ENCODE assay signal across 8 cellular contexts in genomic region chr2:156341482-156342251, GRCh38. TPM values are rescaled to one million over a fixed set of nuclear protein-coding genes. Genes with fewer than 3 reads are reported as not detected.
DNase-seq lines count a peak whose midpoint lies in the region; ATAC-seq and TF ChIP-seq lines count a peak whose summit lies in the region.

No MANE protein-coding gene starts in this region.

- H3K4me3 ChIP-seq in NT2/D1 (ENCODE audit: insufficient read length, low read depth): peak overlapping the region; percentile 78

- ATAC-seq in GM21367 (IDR thresholded peaks at IDR 0.05; ENCODE audit: unreplicated experiment): peak; percentile 81

- peaks cover 8% of the 10 kb centered on the region for H3K27me3 Mint-ChIP-seq in endothelial cell (ENCODE audit: unreplicated experiment)

- H3K4me1 Mint-ChIP-seq in endothelial cell (ENCODE audit: unreplicated experiment): peaks cover 4% of the 10 kb centered on the region

- no peaks in the 10 kb centered on the region for H3K9me3 Mint-ChIP-seq in endothelial cell (ENCODE audit: unreplicated experiment)

- peak overlapping the region; percentile 91 for H3K9ac ChIP-seq in NT2/D1 (ENCODE audit: insufficient read length, low read depth)

- TF ChIP-seq CTCF in endothelial cell (IDR thresholded peaks at IDR 0.05; ENCODE audit: unreplicated experiment): no peak

- no peaks in the 10 kb centered on the region for H3K9me3 ChIP-seq in NT2/D1 (ENCODE audit: insufficient read depth, low read length)

- H3K27me3 ChIP-seq in NT2/D1 (ENCODE audit: insufficient read depth, insufficient read length): peaks cover 33% of the 10 kb centered on the region

- H3K36me3 ChIP-seq in NT2/D1 (ENCODE audit: insufficient read depth, insufficient read length, low read length): no peaks in the 10 kb centered on the region

- H3K4me1 ChIP-seq in NT2/D1 (ENCODE audit: insufficient read depth, insufficient read length): no peaks in the 10 kb centered on the region

- H3K27ac Mint-ChIP-seq in endothelial cell (ENCODE audit: unreplicated experiment): peak overlapping the region; percentile 92

- H3K4me3 Mint-ChIP-seq in endothelial cell (ENCODE audit: unreplicated experiment): peak overlapping the region; percentile 95

- no peaks in the 10 kb centered on the region for H3K36me3 Mint-ChIP-seq in endothelial cell (ENCODE audit: low read depth, unreplicated experiment)

- DNase-seq in COLO829 (ENCODE audit: low spot score): peak; percentile 92
- DNase-seq in HT-29 (ENCODE audit: low spot score): peak; percentile 90
- DNase-seq in NT2/D1 (ENCODE audit: low read depth, low spot score): peak; percentile 57
- DNase-seq in activated CD8-positive, alpha-beta memory T cell treated with anti-CD3 and anti-CD28 coated beads, Interleukin-2, amount 50 U/mL, for 4 hours: peak; percentile 91
- peak; percentile 61 for DNase-seq in endothelial cell (ENCODE audit: low spot score)
- peak; percentile 72 for DNase-seq in middle frontal gyrus (ENCODE audit: extremely low spot score, low spot score)
- DNase-seq in stimulated activated CD8-positive, alpha-beta memory T cell treated with anti-CD3 and anti-CD28 coated beads, Interleukin-4, amount 100 ng/mL, for 1 hour (ENCODE audit: low read depth in 2 of 2, low spot score in 1 of 2): peak; percentile 77 to 83

RNA-seq across cellular contexts. Expression of gene NR4A2, which starts 9.1 kb away (rescaled TPM):
- total RNA-seq in HT-29 (2014; rRNA removed; shearing (Covaris generic)): 4.1 and 5.2 TPM in 2 replicates
- 3.9 TPM for total RNA-seq in endothelial cell (ENCODE audit: unreplicated experiment)

Comparison
In these comparisons a context has a peak if more than half of its experiments do, and no peak if none do; other contexts are left out.
1. Peak in every context shown above with its lines: DNase-seq, ATAC-seq and H3K4me3 ChIP-seq.